Comparison of ENCODE assay signal across 25 cellular contexts in genomic region chr3:182005683-182006082, GRCh38.
DNase-seq lines count a peak whose midpoint lies in the region; ATAC-seq and TF ChIP-seq lines count a peak whose summit lies in the region.
"Had no signal": no experiment of that assay in that cellular context is flagged by ENCODE, and none has a peak within 500 bp of the region (broad histone marks: within the 10 kb centered on the region; RNA-seq: fewer than 3 reads in every experiment).

No MANE protein-coding gene starts in this region.

- no CpG with 5 or more reads among the region's 5 CpGs for WGBS in mesendoderm (ENCODE audit: extremely low coverage, insufficient coverage, low lambda C conversion rate)

- peaks cover 13% of the 10 kb centered on the region for H3F3A ChIP-seq in neural progenitor cell (ENCODE audit: low read depth)

- no peak overlapping the region for H3K27ac Mint-ChIP-seq in endothelial cell (ENCODE audit: unreplicated experiment)
- H3K27ac Mint-ChIP-seq in neural progenitor cell = peak overlapping the region; percentile 9
- no peak overlapping the region for H3K27ac Mint-ChIP-seq in natural killer cell treated with Interleukin-12 subunit alpha and Interleukin-12 subunit beta and Interleukin-15 and Interleukin-18, amount 100 ng/mL, for 72 hours
- H3K27ac Mint-ChIP-seq: CD4-positive, alpha-beta memory T cell; H9 had no signal

- H3K56ac ChIP-seq in mesendoderm (ENCODE audit: low read length) = no peak overlapping the region

- no peak overlapping the region for H2AK5ac ChIP-seq in mesendoderm (ENCODE audit: low read length)

- H2BK120ac ChIP-seq in mesendoderm (ENCODE audit: low read depth, low read length) = no peak overlapping the region

- no peak for ATAC-seq in natural killer cell treated with Interleukin-12 subunit alpha and Interleukin-12 subunit beta and Interleukin-15 and Interleukin-18, amount 100 ng/mL, for 72 hours

- no peak overlapping the region for H2BK15ac ChIP-seq in mesendoderm (replicated peaks; ENCODE audit: low read depth)

- no peak overlapping the region for H3K4me3 ChIP-seq in neural progenitor cell
- no peak overlapping the region for H3K4me3 ChIP-seq in mesendoderm (ENCODE audit: low read length)
- H3K4me3 ChIP-seq: BLaER1 treated with 17β-estradiol and CSF1 and Interleukin-3, amounts not matched to agents 10 nM and 100 nM; Peyer's patch had no signal

- peaks cover 2% of the 10 kb centered on the region for H3K27me3 Mint-ChIP-seq in endothelial cell (ENCODE audit: unreplicated experiment)
- peaks cover 7% of the 10 kb centered on the region for H3K27me3 Mint-ChIP-seq in neural progenitor cell (ENCODE audit: insufficient read depth, low read depth)
- H3K27me3 Mint-ChIP-seq in natural killer cell treated with Interleukin-12 subunit alpha and Interleukin-12 subunit beta and Interleukin-15 and Interleukin-18, amount 100 ng/mL, for 72 hours = no peaks in the 10 kb centered on the region
- H3K27me3 Mint-ChIP-seq: CD4-positive, alpha-beta memory T cell had no signal

- H4K20me1 ChIP-seq in neural progenitor cell (ENCODE audit: low read depth) = no peaks in the 10 kb centered on the region
- H4K20me1 ChIP-seq: BLaER1 treated with 17β-estradiol and CSF1 and Interleukin-3, amounts not matched to agents 10 nM and 100 nM had no signal

- no peak overlapping the region for H3K4me2 ChIP-seq in neural progenitor cell
- H3K4me2 ChIP-seq in mesendoderm (ENCODE audit: low read length) = no peak overlapping the region
- H3K4me2 ChIP-seq: KMS-11 had no signal

- H3K4me1 Mint-ChIP-seq in endothelial cell (ENCODE audit: unreplicated experiment) (peaks cover 25% of the 10 kb centered on the region), neural progenitor cell (peaks cover 27% of the 10 kb centered on the region)
- H3K4me1 Mint-ChIP-seq in natural killer cell treated with Interleukin-12 subunit alpha and Interleukin-12 subunit beta and Interleukin-15 and Interleukin-18, amount 100 ng/mL, for 72 hours (ENCODE audit: low read depth in 2 of 2) = no peaks in the 10 kb centered on the region
- H3K4me1 Mint-ChIP-seq: CD4-positive, alpha-beta memory T cell had no signal

- TF ChIP-seq CTCF in endothelial cell (IDR thresholded peaks at IDR 0.05; ENCODE audit: unreplicated experiment) (no peak), neural progenitor cell (IDR thresholded peaks at IDR 0.05) (no peak)

- H3K36me3 ChIP-seq in neural progenitor cell (no peaks in the 10 kb centered on the region), mesendoderm (ENCODE audit: control insufficient read depth, insufficient read depth, low read length) (no peaks in the 10 kb centered on the region)
- H3K36me3 ChIP-seq: BLaER1 treated with 17β-estradiol and CSF1 and Interleukin-3, amounts not matched to agents 10 nM and 100 nM; Peyer's patch had no signal

- H2AFZ ChIP-seq in neural progenitor cell (replicated peaks) = no peak overlapping the region

- no peak overlapping the region for H3K18ac ChIP-seq in mesendoderm (ENCODE audit: low read length)

- no peak overlapping the region for H2BK5ac ChIP-seq in mesendoderm (ENCODE audit: low read length)

- no peaks in the 10 kb centered on the region for H3K9me3 Mint-ChIP-seq in endothelial cell (ENCODE audit: unreplicated experiment)
- H3K9me3 Mint-ChIP-seq in neural progenitor cell = no peaks in the 10 kb centered on the region
- peaks cover 27% of the 10 kb centered on the region for H3K9me3 Mint-ChIP-seq in natural killer cell treated with Interleukin-12 subunit alpha and Interleukin-12 subunit beta and Interleukin-15 and Interleukin-18, amount 100 ng/mL, for 72 hours
- H3K9me3 Mint-ChIP-seq: H9 had no signal

- no peak overlapping the region for H4K8ac ChIP-seq in mesendoderm (ENCODE audit: low read depth, low read length)

- H4K5ac ChIP-seq in mesendoderm (ENCODE audit: low read length) = no peak overlapping the region

- H3K27ac ChIP-seq in neural progenitor cell (no peak overlapping the region), mesendoderm (ENCODE audit: low read depth, low read length) (no peak overlapping the region)
- H3K27ac ChIP-seq: KMS-11, Peyer's patch had no signal

- H3K4ac ChIP-seq in mesendoderm (ENCODE audit: low read depth, low read length) = no peak overlapping the region

- no peak overlapping the region for H3K23ac ChIP-seq in mesendoderm (ENCODE audit: low read length)

- H3K79me1 ChIP-seq in mesendoderm (ENCODE audit: low read length) = no peaks in the 10 kb centered on the region

- H3K36me3 Mint-ChIP-seq in endothelial cell (ENCODE audit: low read depth, unreplicated experiment) (no peaks in the 10 kb centered on the region), neural progenitor cell (no peaks in the 10 kb centered on the region)
- H3K36me3 Mint-ChIP-seq in natural killer cell treated with Interleukin-12 subunit alpha and Interleukin-12 subunit beta and Interleukin-15 and Interleukin-18, amount 100 ng/mL, for 72 hours = no peaks in the 10 kb centered on the region
- H3K36me3 Mint-ChIP-seq: CD4-positive, alpha-beta memory T cell had no signal

- H3K79me2 ChIP-seq in neural progenitor cell (ENCODE audit: low read depth) = no peaks in the 10 kb centered on the region
- no peaks in the 10 kb centered on the region for H3K79me2 ChIP-seq in mesendoderm (ENCODE audit: control insufficient read depth, insufficient read depth, low read length)

- DNase-seq in CMK (ENCODE audit: low read depth) (peak; percentile 40), UCSD-AML1 (lab: John Stamatoyannopoulos, UW; ENCODE audit: unreplicated experiment) (peak; percentile 13), endothelial cell (ENCODE audit: low spot score) (peak; percentile 6), neural progenitor cell (ENCODE audit: low spot score) (no peak), KG1 (lab: John Stamatoyannopoulos, UW) (no peak), mesendoderm (no peak), T-helper 2 cell (no peak)
- DNase-seq in natural killer cell treated with Interleukin-12 subunit alpha and Interleukin-12 subunit beta and Interleukin-15 and Interleukin-18, amount 100 ng/mL, for 72 hours (ENCODE audit: low spot score) = no peak
- DNase-seq: CD4-positive, alpha-beta memory T cell; DMS 273 treated with DMSO at 0.1 percent for 48 hours; DMS79; GF-D8; H9; NCI-H1048; NCI-H1417 treated with DMSO at 0.1 percent for 48 hours; NCI-H1694 treated with DMSO at 0.1 percent for 48 hours; NCI-H2081; NCI-H2171; NCI-H226; NCI-H510A; NCI-H69; Peyer's patch; SHP77 treated with DMSO at 0.1 percent for 48 hours had no signal

- H3K9ac ChIP-seq in neural progenitor cell (no peak overlapping the region), mesendoderm (ENCODE audit: low read length) (no peak overlapping the region)
- H3K9ac ChIP-seq: BLaER1 treated with 17β-estradiol and CSF1 and Interleukin-3, amounts not matched to agents 10 nM and 100 nM; KMS-11 had no signal

- H3K27me3 ChIP-seq in neural progenitor cell (no peaks in the 10 kb centered on the region), mesendoderm (ENCODE audit: insufficient read depth, low read length, poor library complexity) (no peaks in the 10 kb centered on the region)
- H3K27me3 ChIP-seq: BLaER1 treated with 17β-estradiol and CSF1 and Interleukin-3, amounts not matched to agents 10 nM and 100 nM; Peyer's patch had no signal

- H3K4me3 Mint-ChIP-seq in endothelial cell (ENCODE audit: unreplicated experiment) (no peak overlapping the region), neural progenitor cell (no peak overlapping the region)
- H3K4me3 Mint-ChIP-seq in natural killer cell treated with Interleukin-12 subunit alpha and Interleukin-12 subunit beta and Interleukin-15 and Interleukin-18, amount 100 ng/mL, for 72 hours = no peak overlapping the region
- H3K4me3 Mint-ChIP-seq: CD4-positive, alpha-beta memory T cell; H9 had no signal

- peaks cover 13% of the 10 kb centered on the region for H3K4me1 ChIP-seq in neural progenitor cell
- peaks cover 10% of the 10 kb centered on the region for H3K4me1 ChIP-seq in mesendoderm (ENCODE audit: control insufficient read depth, low read depth, low read length)
- H3K4me1 ChIP-seq: Peyer's patch had no signal

- no peaks in the 10 kb centered on the region for H3K9me3 ChIP-seq in neural progenitor cell (ENCODE audit: low read depth)
- H3K9me3 ChIP-seq: BLaER1 treated with 17β-estradiol and CSF1 and Interleukin-3, amounts not matched to agents 10 nM and 100 nM; Peyer's patch had no signal

Comparison
In these comparisons a context has a peak if more than half of its experiments do, and no peak if none do; other contexts are left out.
1. DNase-seq: peak in CMK (single experiment), UCSD-AML1 (single experiment) and endothelial cell (single experiment); none in neural progenitor cell (single experiment), KG1 (single experiment), mesendoderm (single experiment), T-helper 2 cell (0 of 5) and natural killer cell treated with Interleukin-12 subunit alpha and Interleukin-12 subunit beta and Interleukin-15 and Interleukin-18, amount 100 ng/mL, for 72 hours (single experiment).